In genomic region chr7:47581821-47582747, GRCh38 we compare ENCODE assay signal across 1 cellular context.
TF ChIP-seq lines count a peak whose summit lies in the region.

TSS of gene TNS3 (minus strand) at chr7:47582111. CDS start at chr7:47439636, 142,475 bp downstream.

TF ChIP-seq in WTC11, 78 proteins besides CTCF, POLR2A, EP300 and RAD21 (continued from another document):
- TF ChIP-seq E2F1 (CRISPR knock-in tag; IDR thresholded peaks at IDR 0.05): no peak
